In the genomic region with DNA sequence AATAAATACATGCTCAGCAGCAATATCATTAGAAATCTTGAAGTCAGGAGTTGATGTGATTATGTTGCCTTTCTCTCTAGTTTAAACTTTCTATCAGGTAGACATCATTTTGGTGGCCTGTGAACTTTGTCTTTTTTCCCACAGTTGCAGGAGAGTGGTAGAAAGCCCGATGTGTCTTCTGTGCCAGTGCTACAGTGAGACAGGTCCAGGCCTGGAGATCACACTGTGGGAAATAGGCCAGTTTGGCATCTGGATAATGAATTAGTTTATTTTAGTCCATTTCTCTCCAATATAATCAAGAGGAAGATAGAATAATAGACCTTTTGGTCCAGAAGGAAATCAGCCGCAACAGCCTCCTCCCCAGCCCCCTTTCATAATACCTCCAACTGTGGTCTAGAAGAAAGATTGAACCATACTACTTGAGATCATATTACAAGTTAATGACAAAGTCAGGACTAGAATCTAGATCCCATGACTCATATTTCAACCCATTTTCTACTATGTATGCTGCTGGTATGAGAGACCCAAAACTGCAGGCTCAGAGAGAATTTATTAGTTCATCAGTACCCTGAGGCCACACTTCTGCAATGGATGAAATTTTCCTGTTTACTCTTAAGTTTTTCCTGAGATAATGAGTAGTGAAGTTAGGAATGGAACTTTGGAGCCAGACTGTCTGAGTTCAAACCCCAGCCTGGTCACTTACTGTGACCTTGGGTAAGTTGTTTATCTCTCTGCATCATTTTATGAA, we compare ENCODE assay signal across 13 cellular contexts. TPM values are rescaled to one million over a fixed set of nuclear protein-coding genes. Genes with fewer than 3 reads are reported as not detected.
DNase-seq lines count a peak whose midpoint lies in the region; ATAC-seq, FAIRE-seq and TF ChIP-seq lines count a peak whose summit lies in the region.
"Had no signal": no experiment of that assay in that cellular context is flagged by ENCODE, and none has a peak within 500 bp of the region (broad histone marks: within the 10 kb centered on the region; RNA-seq: fewer than 3 reads in every experiment).

No MANE protein-coding gene starts in this region.

- H4K20me1 ChIP-seq in endothelial cell of umbilical vein (replicated peaks; ENCODE audit: control insufficient read depth, extremely low read depth, insufficient read depth, low read length): peaks cover 20% of the 10 kb centered on the region

- dilution Hi-C loops in endothelial cell of umbilical vein (cut with MboI; ENCODE audit: extremely low pct_ligation_motif_present, low sequenced_read_pairs): no loop called here

- TF ChIP-seq CTCF in Panc1 (IDR thresholded peaks at IDR 0.05) (no peak), endothelial cell of umbilical vein (IDR thresholded peaks at IDR 0.05; ENCODE audit: extremely low read depth in 1 of 2, insufficient read depth in 1 of 2, low read depth in 1 of 2, low read length in 2 of 2) (no peak), psoas muscle (IDR thresholded peaks at IDR 0.05) (no peak), prostate gland (IDR thresholded peaks at IDR 0.05) (no peak)

- H3K4me3 ChIP-seq in Panc1 (ENCODE audit: low read depth in 2 of 2, low read length in 2 of 2) (no peak overlapping the region), endothelial cell of umbilical vein (replicated peaks in 1 of 3; ENCODE audit: insufficient read depth in 1 of 3, low read depth in 1 of 3, low read length in 3 of 3) (no peak overlapping the region), psoas muscle (no peak overlapping the region), prostate gland (no peak overlapping the region)
- H3K4me3 ChIP-seq: stomach had no signal

- POLR2A ChIA-PET in Panc1 (lab: Charles Lee) (no interaction called here), endothelial cell of umbilical vein (lab: Charles Lee) (no interaction called here)

- no peak for TF ChIP-seq POLR2A in endothelial cell of umbilical vein (IDR thresholded peaks at IDR 0.05; ENCODE audit: low read depth, low read length)
- no peak for TF ChIP-seq POLR2A in prostate gland (IDR thresholded peaks at IDR 0.05)

- ATAC-seq in activated CD4-positive, CD25-positive, alpha-beta regulatory T cell treated with anti-CD3 and anti-CD28 coated beads, Interleukin-2, amount 50 U/mL, for 24 hours: peak; percentile 55 to 61
- ATAC-seq in Panc1 (peak; percentile 57), psoas muscle (peak in 1 of 4 donors; percentile 32), HG02588 (IDR thresholded peaks at IDR 0.05; ENCODE audit: unreplicated experiment) (no peak), HG03439 (IDR thresholded peaks at IDR 0.05; ENCODE audit: unreplicated experiment) (no peak)
- ATAC-seq: naive thymus-derived CD8-positive, alpha-beta T cell had no signal

- no peak overlapping the region for H3K9ac ChIP-seq in endothelial cell of umbilical vein (replicated peaks; ENCODE audit: extremely low read depth, insufficient read depth, low read length)

- no peak for DNase-seq in activated CD4-positive, CD25-positive, alpha-beta regulatory T cell (lab: John Stamatoyannopoulos, UW)
- DNase-seq in Panc1 (ENCODE audit: low read depth, low spot score) (no peak), endothelial cell of umbilical vein (ENCODE audit: low read depth, low spot score) (peak; percentile 24), psoas muscle (no peak), prostate gland (ENCODE audit: low spot score) (no peak)
- DNase-seq: 8988T; naive thymus-derived CD8-positive, alpha-beta T cell; NCI-H187; stomach had no signal

- H3K9me3 ChIP-seq in Panc1 (ENCODE audit: control insufficient read depth, insufficient read depth, low read depth, low read length) (no peaks in the 10 kb centered on the region), endothelial cell of umbilical vein (replicated peaks; ENCODE audit: control insufficient read depth, insufficient read depth, low read length) (no peaks in the 10 kb centered on the region), psoas muscle (no peaks in the 10 kb centered on the region), prostate gland (no peaks in the 10 kb centered on the region)
- H3K9me3 ChIP-seq: stomach had no signal

- intact Hi-C loops in Panc1 (cut with micrococcal nuclease; ENCODE audit: unreplicated experiment) (no loop called here), endothelial cell of umbilical vein (cut with micrococcal nuclease) (no loop called here), psoas muscle (cut with DNase I) (no loop called here), prostate gland (cut with DNase I) (no loop called here)

- H3K4me1 ChIP-seq in Panc1 (ENCODE audit: control insufficient read depth, insufficient read depth, low read length) (peaks cover 22% of the 10 kb centered on the region), endothelial cell of umbilical vein (ENCODE audit: control insufficient read depth, extremely low read depth, insufficient read depth, low read length) (peaks cover 11% of the 10 kb centered on the region), psoas muscle (peaks cover 81% of the 10 kb centered on the region), prostate gland (replicated peaks) (no peaks in the 10 kb centered on the region)

- H3K36me3 ChIP-seq in Panc1 (ENCODE audit: control insufficient read depth, insufficient read depth, low read length) (no peaks in the 10 kb centered on the region), endothelial cell of umbilical vein (ENCODE audit: control insufficient read depth in 2 of 2, extremely low read depth in 1 of 2, insufficient read depth in 2 of 2, low read length in 2 of 2) (no peaks in the 10 kb centered on the region), psoas muscle (ENCODE audit: insufficient read depth in 1 of 2, low read depth in 1 of 2) (no peaks in the 10 kb centered on the region), prostate gland (no peaks in the 10 kb centered on the region)
- H3K36me3 ChIP-seq: stomach had no signal

- no peak overlapping the region for H3K27ac ChIP-seq in Panc1 (ENCODE audit: low read length)
- no peak overlapping the region for H3K27ac ChIP-seq in endothelial cell of umbilical vein (ENCODE audit: insufficient read depth, low read depth, low read length)
- peak overlapping the region; percentile 25 for H3K27ac ChIP-seq in psoas muscle
- no peak overlapping the region for H3K27ac ChIP-seq in prostate gland

- whole genome bisulfite sequencing in psoas muscle, 3 donors: 26 to 38% (median 30%) methylated on average over 2 of the region's 2 CpGs
- WGBS in prostate gland: 28% methylated on average over 2 of the region's 2 CpGs

- CTCF ChIA-PET in Panc1 (lab: Charles Lee) (no interaction called here), endothelial cell of umbilical vein (lab: Charles Lee) (no interaction called here)

- BruUV-seq in Panc1 (replicated peaks; lab: Mats Ljungman, UMichigan): TSS peak; percentile 3
- no TSS peak for BruUV-seq in endothelial cell of umbilical vein (replicated peaks; lab: Mats Ljungman, UMichigan)

- no peak overlapping the region for H3K4me2 ChIP-seq in endothelial cell of umbilical vein (ENCODE audit: insufficient read depth, low read length)

- no peak overlapping the region for H2AFZ ChIP-seq in endothelial cell of umbilical vein (ENCODE audit: low read depth, low read length)

- no peaks in the 10 kb centered on the region for H3K9me1 ChIP-seq in endothelial cell of umbilical vein (replicated peaks; ENCODE audit: control insufficient read depth, extremely low read depth, insufficient read depth, low read length)

- no peaks in the 10 kb centered on the region for H3K27me3 ChIP-seq in Panc1 (ENCODE audit: control insufficient read depth, insufficient read depth, low read length)
- no peaks in the 10 kb centered on the region for H3K27me3 ChIP-seq in endothelial cell of umbilical vein (ENCODE audit: control insufficient read depth in 2 of 2, insufficient read depth in 2 of 2, low read length in 2 of 2)
- H3K27me3 ChIP-seq in psoas muscle (ENCODE audit: insufficient read depth in 3 of 3, low read length in 2 of 3): no peaks in the 10 kb centered on the region
- H3K27me3 ChIP-seq in prostate gland (replicated peaks; ENCODE audit: insufficient read depth): no peaks in the 10 kb centered on the region
- H3K27me3 ChIP-seq: stomach had no signal

- in situ Hi-C loops in Panc1 (cut with HindIII; ENCODE audit: low pct_unique_long_range_greater_than_20kb, low sequenced_read_pairs): no loop called here

- FAIRE-seq in endothelial cell of umbilical vein (lab: Jason Lieb, UNC): no peak
- FAIRE-seq: TTC549 had no signal

- peaks cover 96% of the 10 kb centered on the region for H3K79me2 ChIP-seq in endothelial cell of umbilical vein (ENCODE audit: control insufficient read depth, insufficient read depth, low read length)

TF ChIP-seq in endothelial cell of umbilical vein, 7 proteins besides CTCF, POLR2A, EP300 and RAD21:
- TF ChIP-seq FOS (IDR thresholded peaks at IDR 0.05; ENCODE audit: borderline replicate concordance, insufficient read depth, low read length) (peak; percentile 20), EZH2 (IDR thresholded peaks at IDR 0.05; ENCODE audit: borderline replicate concordance, low read depth, low read length, severe bottlenecking) (no peak)

RNA-seq across cellular contexts. Expression of gene KCMF1, which starts 20.6 kb away (rescaled TPM):
- total RNA-seq in Panc1 (2021; ENCODE audit: unreplicated experiment) (163 TPM), endothelial cell of umbilical vein (75.9 and 78.4 TPM in 2 replicates), psoas muscle (100 to 1,000 TPM in 3 of 4 donors, 10 to 100 TPM in 1; 89.0 to 197 (median 153) TPM), prostate gland (10 to 100 TPM; 20.5 to 33.1 TPM)
- 73.4 TPM for polyA plus RNA-seq in Panc1 (2012; ENCODE audit: insufficient read length)
- polyA plus RNA-seq in endothelial cell of umbilical vein (45.5 and 49.3 TPM in 2 replicates), psoas muscle (100 to 1,000 TPM in 1 of 3 donors, 10 to 100 TPM in 2; 74.6 to 374 (median 97.3) TPM)
- 64.7 and 67.7 TPM in 2 replicates for polyA plus RNA-seq in endothelial cell of umbilical vein (2011; cell fraction: cytosol; rRNA removed)
- 47.7 and 59.6 TPM in 2 replicates for polyA plus RNA-seq in endothelial cell of umbilical vein (2011; cell fraction: nucleus; rRNA removed)
- polyA plus RNA-seq in endothelial cell of umbilical vein (2012): 68.6 and 86.9 TPM in 2 replicates
- 78.7 and 80.5 TPM in 2 replicates for polyA minus RNA-seq in endothelial cell of umbilical vein
- 45.5 TPM for polyA minus RNA-seq in endothelial cell of umbilical vein (2011; cell fraction: cytosol; rRNA and poly(A)+ RNA removed)
- polyA minus RNA-seq in endothelial cell of umbilical vein (2011; cell fraction: nucleus; rRNA and poly(A)+ RNA removed): 34.8 and 45.1 TPM in 2 replicates

Comparison
In these comparisons a context has a peak if more than half of its experiments do, and no peak if none do; other contexts are left out.
1. ATAC-seq: peak in activated CD4-positive, CD25-positive, alpha-beta regulatory T cell treated with anti-CD3 and anti-CD28 coated beads, Interleukin-2, amount 50 U/mL, for 24 hours (2 of 2) and Panc1 (single experiment); none in HG02588 (single experiment) and HG03439 (single experiment).